In genomic region chr2:38484957-38485356, GRCh38 we compare ENCODE assay signal across 30 cellular contexts.
"Had no signal": no experiment of that assay in that cellular context is flagged by ENCODE, and none has a peak within 500 bp of the region (broad histone marks: within the 10 kb centered on the region; RNA-seq: fewer than 3 reads in every experiment).

No MANE protein-coding gene starts in this region.

- FAIRE-seq: astrocyte, bronchial epithelial cell, colon, endothelial cell of umbilical vein had no signal

- ATAC-seq: activated CD8-positive, alpha-beta T cell treated with anti-CD3 and anti-CD28 coated beads for 36 hours; activated T-cell treated with anti-CD3 and anti-CD28 coated beads, Interleukin-2, amount 50 U/mL, for 4 hours; activated T-helper 17 cell treated with anti-CD3 and anti-CD28 coated beads, Interleukin-2, amount 50 U/mL, for 72 hours; effector memory CD8-positive, alpha-beta T cell; T-helper 17 cell had no signal

- H3K27me3 ChIP-seq: brain microvascular endothelial cell, esophagus squamous epithelium had no signal

- H3K27ac ChIP-seq: brain microvascular endothelial cell, epithelial cell of prostate, esophagus squamous epithelium, WERI-Rb-1 had no signal

- H3K36me3 ChIP-seq: brain microvascular endothelial cell, esophagus squamous epithelium, WERI-Rb-1 had no signal

- DNase-seq: activated B cell treated with CpG ODN at 0.5 μM for 24 hours; activated CD4-positive, alpha-beta T cell treated with anti-CD3 and anti-CD28 coated beads for 48 hours; activated CD4-positive, alpha-beta T cell treated with anti-CD3 and anti-CD28 coated beads, Interleukin-2, amount 50 U/mL, for 1 hour; activated CD4-positive, alpha-beta T cell treated with anti-CD3 and anti-CD28 coated beads, Interleukin-2, amount 50 U/mL, for 48 hours; activated CD8-positive, alpha-beta memory T cell treated with anti-CD3 and anti-CD28 coated beads for 24 hours; activated CD8-positive, alpha-beta T cell treated with anti-CD3 and anti-CD28 coated beads for 36 hours; activated effector memory CD4-positive, alpha-beta T cell treated with Interleukin-2 at 50 U/mL for 16 hours; activated gamma-delta T cell treated with Interleukin-2 at 50 U/mL for 16 hours; activated naive CD4-positive, alpha-beta T cell treated with anti-CD3 and anti-CD28 coated beads, Interleukin-2, amount 50 U/mL, for 16 hours; activated naive CD4-positive, alpha-beta T cell treated with Interleukin-2 at 50 U/mL for 16 hours; activated T-cell treated with anti-CD3 and anti-CD28 coated beads, Interleukin-2, amount 50 U/mL, for 4 hours; amniotic stem cell; anterior cingulate cortex; brain microvascular endothelial cell; cortex of kidney; dermis blood vessel endothelial cell; effector CD4-positive, alpha-beta T cell; effector memory CD8-positive, alpha-beta T cell; esophagus squamous epithelium; foreskin melanocyte; head of caudate nucleus; T-helper 17 cell; T1000; WERI-Rb-1 had no signal

- H3K4me3 ChIP-seq: esophagus squamous epithelium had no signal
